In genomic region chr15:63487076-63487757, GRCh38 we compare ENCODE assay signal across 7 cellular contexts. TPM values are rescaled to one million over a fixed set of nuclear protein-coding genes. Genes with fewer than 3 reads are reported as not detected.
DNase-seq lines count a peak whose midpoint lies in the region; ATAC-seq, FAIRE-seq and TF ChIP-seq lines count a peak whose summit lies in the region.

No MANE protein-coding gene starts in this region.

- FAIRE-seq in GM12891 (lab: Jason Lieb, UNC) = peak; percentile 91

- peak overlapping the region; percentile 62 for H3K27ac Mint-ChIP-seq in activated CD8-positive, alpha-beta T cell treated with anti-CD3 and anti-CD28 coated beads for 36 hours
- peak overlapping the region; percentile 82 for H3K27ac Mint-ChIP-seq in memory B cell

- H3K9me3 Mint-ChIP-seq in activated CD8-positive, alpha-beta T cell treated with anti-CD3 and anti-CD28 coated beads for 36 hours = no peaks in the 10 kb centered on the region
- peaks cover 2% of the 10 kb centered on the region for H3K9me3 Mint-ChIP-seq in memory B cell

- peak; percentile 98 for TF ChIP-seq CTCF in activated CD8-positive, alpha-beta T cell treated with anti-CD3 and anti-CD28 coated beads for 36 hours (IDR thresholded peaks at IDR 0.05)
- peak in 55 of 56 donors; percentile 44 to 92 (median 83) for TF ChIP-seq CTCF in dorsolateral prefrontal cortex (IDR thresholded peaks at IDR 0.05 in 54 of 56, conservative IDR thresholded peaks at IDR 0.05 in 2 of 56; ENCODE audit: low read depth in 1 of 56, partially characterized antibody in 56 of 56)

- POLR2A ChIA-PET in activated CD8-positive, alpha-beta T cell treated with anti-CD3 and anti-CD28 coated beads for 36 hours (lab: Charles Lee) = interaction anchor here (0.6 to 2.2 kb wide), 8 partner anchors 9 to 171 kb away, joined by 3 to 13 read pairs (median 4); partner anchors contain the start of gene USP3

- ATAC-seq in HG02852 (IDR thresholded peaks at IDR 0.05; ENCODE audit: unreplicated experiment) (peak; percentile 58), memory B cell (ENCODE audit: low read depth) (peak; percentile 53)
- peak; percentile 91 for ATAC-seq in activated CD8-positive, alpha-beta T cell treated with anti-CD3 and anti-CD28 coated beads for 36 hours

- peak overlapping the region; percentile 14 for H3K4me3 Mint-ChIP-seq in activated CD8-positive, alpha-beta T cell treated with anti-CD3 and anti-CD28 coated beads for 36 hours
- H3K4me3 Mint-ChIP-seq in memory B cell = peak overlapping the region; percentile 71

- no peak for TF ChIP-seq POLR2A in GM12891 (IDR thresholded peaks at IDR 0.05; ENCODE audit: low read depth, low read length)

- intact Hi-C loops in activated CD8-positive, alpha-beta T cell treated with anti-CD3 and anti-CD28 coated beads for 36 hours (cut with micrococcal nuclease) = no loop called here
- intact Hi-C loops in dorsolateral prefrontal cortex (cut with DNase I) = loop anchor here in 1 of 2 donors (2.0 to 5.0 kb wide), 2 partner anchors 18 to 110 kb away; partner anchors contain the start of genes FBXL22 and USP3

- no peaks in the 10 kb centered on the region for H3K36me3 Mint-ChIP-seq in activated CD8-positive, alpha-beta T cell treated with anti-CD3 and anti-CD28 coated beads for 36 hours (ENCODE audit: low read depth)
- no peaks in the 10 kb centered on the region for H3K36me3 Mint-ChIP-seq in memory B cell

- H3K4me1 Mint-ChIP-seq in activated CD8-positive, alpha-beta T cell treated with anti-CD3 and anti-CD28 coated beads for 36 hours (ENCODE audit: low read depth) = peaks cover 54% of the 10 kb centered on the region
- H3K4me1 Mint-ChIP-seq in memory B cell = peaks cover 32% of the 10 kb centered on the region

- no peak overlapping the region for H3K27ac ChIP-seq in dorsolateral prefrontal cortex

- CTCF ChIA-PET in activated CD8-positive, alpha-beta T cell treated with anti-CD3 and anti-CD28 coated beads for 36 hours (lab: Charles Lee) = interaction anchor here (0.6 to 7.3 kb wide), 36 partner anchors 9 to 294 kb away, joined by 3 to 62 read pairs (median 5); partner anchors contain the start of genes FBXL22 and USP3

- no peak for DNase-seq in GM12891 (ENCODE audit: insufficient read length, low spot score)
- DNase-seq in NCI-H748 treated with DMSO at 0.1 percent for 48 hours (lab: John Stamatoyannopoulos, UW) = peak; percentile 4
- peak; percentile 94 for DNase-seq in activated CD8-positive, alpha-beta T cell treated with anti-CD3 and anti-CD28 coated beads for 36 hours
- DNase-seq in dorsolateral prefrontal cortex = peak; percentile 74 to 88 (median 82)
- DNase-seq in memory B cell (ENCODE audit: low spot score in 2 of 2) = peak; percentile 83 to 94
- peak; percentile 79 to 84 for DNase-seq in stimulated activated CD8-positive, alpha-beta memory T cell treated with anti-CD3 and anti-CD28 coated beads, Interleukin-2, amount 100 ng/mL, for 1 hour (ENCODE audit: low read depth in 2 of 2)

- no peaks in the 10 kb centered on the region for H3K27me3 ChIP-seq in dorsolateral prefrontal cortex

- H3K27me3 Mint-ChIP-seq in activated CD8-positive, alpha-beta T cell treated with anti-CD3 and anti-CD28 coated beads for 36 hours = no peaks in the 10 kb centered on the region
- H3K27me3 Mint-ChIP-seq in memory B cell = no peaks in the 10 kb centered on the region

- peak overlapping the region in 4 of 59 donors; percentile 5 to 42 (median 20) for H3K4me3 ChIP-seq in dorsolateral prefrontal cortex

TF ChIP-seq in GM12891, 5 proteins besides CTCF, POLR2A, EP300 and RAD21:
- TF ChIP-seq PAX5 (IDR thresholded peaks at IDR 0.05; ENCODE audit: insufficient read depth, low read length, severe bottlenecking) = no peak
- TF ChIP-seq POU2F2 (IDR thresholded peaks at IDR 0.05; ENCODE audit: low read depth, low read length) = peak; percentile 23; the same call in 1 of the 2 replicates

RNA-seq across cellular contexts. Expression of gene USP3, which starts 17.2 kb away (rescaled TPM):
- polyA plus RNA-seq in GM12891 (2012; ENCODE audit: low read depth, missing spikeins) = 21.5 TPM
- 10 to 100 TPM; 57.1 to 58.6 TPM for total RNA-seq in activated CD8-positive, alpha-beta T cell treated with anti-CD3 and anti-CD28 coated beads for 36 hours
- 10 to 100 TPM; 11.5 to 36.2 (median 21.9) TPM for total RNA-seq in dorsolateral prefrontal cortex
